20 cellular contexts compared by ENCODE assay signal in the genomic region with DNA sequence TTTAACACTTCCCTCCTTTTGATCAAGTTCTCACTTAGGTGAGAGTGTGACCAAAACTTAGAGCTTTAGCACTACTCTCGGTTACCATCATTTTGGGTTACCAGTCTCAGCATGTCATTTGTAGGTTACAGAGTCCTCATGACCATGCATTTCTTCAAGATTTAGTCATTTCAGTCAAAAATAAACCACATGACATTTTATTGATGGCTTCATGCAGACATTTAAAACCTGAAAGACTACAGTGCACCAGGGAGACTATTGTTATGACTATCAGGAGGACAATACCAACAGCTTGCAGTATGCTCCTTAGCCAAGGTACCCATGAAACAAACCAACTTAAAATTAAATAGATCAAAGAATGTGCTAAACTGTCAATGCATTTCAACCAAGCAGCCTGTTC.
"Had no signal": no experiment of that assay in that cellular context is flagged by ENCODE, and none has a peak within 500 bp of the region (broad histone marks: within the 10 kb centered on the region; RNA-seq: fewer than 3 reads in every experiment).

No MANE protein-coding gene starts in this region.

- H3K9me3 ChIP-seq: sigmoid colon had no signal

- H3K36me3 ChIP-seq: left ventricle myocardium inferior, sigmoid colon, stomach had no signal

- DNase-seq: activated CD4-positive, alpha-beta T cell treated with anti-CD3 and anti-CD28 coated beads, Interleukin-2, amount 50 U/mL, for 4 hours; activated CD4-positive, CD25-positive, alpha-beta regulatory T cell treated with anti-CD3 and anti-CD28 coated beads, Interleukin-2, amount 50 U/mL, for 72 hours; activated gamma-delta T cell treated with Interleukin-2 at 50 U/mL for 16 hours; activated T-cell treated with anti-CD3 and anti-CD28 coated beads, Interleukin-2, amount 50 U/mL, for 72 hours; cerebellar nuclear complex; cortex of kidney; head of caudate nucleus; immature natural killer cell; kidney glomerular epithelial cell; left ventricle myocardium inferior; mammary epithelial cell; nephron progenitor cell; nucleus accumbens; sigmoid colon; stimulated activated CD4-positive, alpha-beta T cell treated with anti-CD3 and anti-CD28 coated beads, Interleukin-4, amount 100 ng/mL, for 24 hours; stomach had no signal

- FAIRE-seq: bronchial epithelial cell, endometrium, frontal cortex had no signal

- H3K4me3 ChIP-seq: left ventricle myocardium inferior, sigmoid colon, stomach had no signal

- ATAC-seq: activated T-cell treated with anti-CD3 and anti-CD28 coated beads, Interleukin-2, amount 50 U/mL, for 72 hours; stimulated activated effector memory CD8-positive, alpha-beta T cell treated with anti-CD3 and anti-CD28 coated beads, Interleukin-12 subunit alpha, Interleukin-12 subunit beta, amount 100 ng/mL, for 72 hours had no signal

- H3K27me3 ChIP-seq: sigmoid colon, stomach had no signal

- H3K27ac ChIP-seq: left ventricle myocardium inferior, sigmoid colon, stomach had no signal

- H3K4me1 ChIP-seq: left ventricle myocardium inferior, sigmoid colon, stomach had no signal
